In genomic region chr1:65146908-65147423, GRCh38 we compare ENCODE assay signal across 1 cellular context.
TF ChIP-seq lines count a peak whose summit lies in the region.

No MANE protein-coding gene starts in this region.

TF ChIP-seq in IMR-90, 13 proteins besides CTCF, POLR2A, EP300 and RAD21 (continued from another document):
- no peak for TF ChIP-seq USF2 (IDR thresholded peaks at IDR 0.05; ENCODE audit: low read depth, low read length)
